ENCODE assay signal across 33 cellular contexts in genomic region chr19:1555802-1556638, GRCh38. TPM values are rescaled to one million over a fixed set of nuclear protein-coding genes. Genes with fewer than 3 reads are reported as not detected.
"Had no signal": no experiment of that assay in that cellular context is flagged by ENCODE, and none has a peak within 500 bp of the region (broad histone marks: within the 10 kb centered on the region; RNA-seq: fewer than 3 reads in every experiment).

No MANE protein-coding gene starts in this region.

- FAIRE-seq: islet of Langerhans had no signal

- H2AFZ ChIP-seq: neural progenitor cell, parathyroid adenoma had no signal

- DNase-seq: colonic mucosa; effector CD8-positive, alpha-beta T cell; endodermal cell; foreskin keratinocyte; heart left ventricle; hippocampal formation; left cardiac atrium; left lung; mesenchymal stem cell; mucosa of descending colon; naive B cell; stimulated activated CD4-positive, alpha-beta T cell treated with anti-CD3 and anti-CD28 coated beads, Interleukin-2, amount 100 ng/mL, for 24 hours; stimulated activated CD4-positive, alpha-beta T cell treated with anti-CD3 and anti-CD28 coated beads, Interleukin-4, amount 100 ng/mL, for 24 hours; tibial artery had no signal

- H3K27ac ChIP-seq: colonic mucosa, esophagus muscularis mucosa, foreskin keratinocyte, gastroesophageal sphincter, heart left ventricle, left lung, neural progenitor cell, parathyroid adenoma, suprapubic skin, tibial artery had no signal

- H3K4me3 ChIP-seq: colonic mucosa, esophagus muscularis mucosa, gastroesophageal sphincter, heart left ventricle, left lung, mucosa of descending colon, neural progenitor cell, smooth muscle cell, suprapubic skin, tibial artery had no signal

- H3K4me1 Mint-ChIP-seq: endodermal cell; mesothelial cell of epicardium; naive B cell; stimulated activated effector memory CD8-positive, alpha-beta T cell treated with anti-CD3 and anti-CD28 coated beads, Interleukin-12 subunit alpha, Interleukin-12 subunit beta, amount 100 ng/mL, for 72 hours had no signal

- H3K4me2 ChIP-seq: neural progenitor cell, smooth muscle cell had no signal

- H3K9me3 ChIP-seq: colonic mucosa, esophagus muscularis mucosa, gastroesophageal sphincter, heart left ventricle, left lung, mucosa of descending colon, suprapubic skin, tibial artery had no signal

- H3K27me3 Mint-ChIP-seq: progenitor cell of endocrine pancreas, type B pancreatic cell had no signal

- H3K4me3 Mint-ChIP-seq: dendritic cell treated with granulocyte-macrophage colony-stimulating factor and Interleukin-4, amounts not matched to agents 40 ng/mL and 50 ng/mL, for 4 days; endodermal cell; mesothelial cell of epicardium; naive B cell; natural killer cell treated with Interleukin-12 subunit alpha and Interleukin-12 subunit beta and Interleukin-15 and Interleukin-18, amount 100 ng/mL, for 72 hours; neural progenitor cell; stimulated activated effector memory CD8-positive, alpha-beta T cell treated with anti-CD3 and anti-CD28 coated beads, Interleukin-12 subunit alpha, Interleukin-12 subunit beta, amount 100 ng/mL, for 72 hours; stimulated activated naive CD8-positive, alpha-beta T cell treated with anti-CD3 and anti-CD28 coated beads, Interleukin-15, Interleukin-2, amounts not matched to agents 100 ng/mL and 50 ng/mL, for 24 hours; type B pancreatic cell had no signal

- H3K4me1 ChIP-seq: colonic mucosa, foreskin keratinocyte, left lung, neural progenitor cell, parathyroid adenoma, tibial artery had no signal

- H3K36me3 Mint-ChIP-seq: naive B cell; natural killer cell treated with Interleukin-12 subunit alpha and Interleukin-12 subunit beta and Interleukin-15 and Interleukin-18, amount 100 ng/mL, for 72 hours; stimulated activated effector memory CD8-positive, alpha-beta T cell treated with anti-CD3 and anti-CD28 coated beads, Interleukin-12 subunit alpha, Interleukin-12 subunit beta, amount 100 ng/mL, for 72 hours; type B pancreatic cell had no signal

- H3K79me2 ChIP-seq: parathyroid adenoma had no signal

- ATAC-seq: foreskin keratinocyte; gastroesophageal sphincter; heart left ventricle; left cardiac atrium; left lung; mucosa of descending colon; natural killer cell treated with Interleukin-12 subunit alpha and Interleukin-12 subunit beta and Interleukin-15 and Interleukin-18, amount 100 ng/mL, for 72 hours; sciatic nerve; stimulated activated effector memory CD8-positive, alpha-beta T cell treated with anti-CD3 and anti-CD28 coated beads, Interleukin-12 subunit alpha, Interleukin-12 subunit beta, amount 100 ng/mL, for 72 hours had no signal

- H3K27me3 ChIP-seq: colonic mucosa, esophagus muscularis mucosa, foreskin keratinocyte, gastroesophageal sphincter, heart left ventricle, left lung, neural progenitor cell, suprapubic skin had no signal

- H3K9ac ChIP-seq: neural progenitor cell, parathyroid adenoma had no signal

- H3K9me3 Mint-ChIP-seq: dendritic cell treated with granulocyte-macrophage colony-stimulating factor and Interleukin-4, amounts not matched to agents 40 ng/mL and 50 ng/mL, for 4 days; endodermal cell; mesothelial cell of epicardium; naive B cell; natural killer cell treated with Interleukin-12 subunit alpha and Interleukin-12 subunit beta and Interleukin-15 and Interleukin-18, amount 100 ng/mL, for 72 hours; neural progenitor cell; stimulated activated effector memory CD8-positive, alpha-beta T cell treated with anti-CD3 and anti-CD28 coated beads, Interleukin-12 subunit alpha, Interleukin-12 subunit beta, amount 100 ng/mL, for 72 hours; stimulated activated naive CD8-positive, alpha-beta T cell treated with anti-CD3 and anti-CD28 coated beads, Interleukin-15, Interleukin-2, amounts not matched to agents 100 ng/mL and 50 ng/mL, for 24 hours; type B pancreatic cell had no signal

- H3K27ac Mint-ChIP-seq: dendritic cell treated with granulocyte-macrophage colony-stimulating factor and Interleukin-4, amounts not matched to agents 40 ng/mL and 50 ng/mL, for 4 days; endodermal cell; mesothelial cell of epicardium; naive B cell; natural killer cell treated with Interleukin-12 subunit alpha and Interleukin-12 subunit beta and Interleukin-15 and Interleukin-18, amount 100 ng/mL, for 72 hours; neural progenitor cell; progenitor cell of endocrine pancreas; stimulated activated effector memory CD8-positive, alpha-beta T cell treated with anti-CD3 and anti-CD28 coated beads, Interleukin-12 subunit alpha, Interleukin-12 subunit beta, amount 100 ng/mL, for 72 hours; stimulated activated naive CD8-positive, alpha-beta T cell treated with anti-CD3 and anti-CD28 coated beads, Interleukin-15, Interleukin-2, amounts not matched to agents 100 ng/mL and 50 ng/mL, for 24 hours; type B pancreatic cell had no signal

- H3K36me3 ChIP-seq: colonic mucosa, neural progenitor cell had no signal

RNA-seq across cellular contexts. Expression of gene PLK5, which starts 32.1 kb away (rescaled TPM):
- total RNA-seq: colonic mucosa; epithelial cell of proximal tubule; fibroblast of lung; foreskin keratinocyte; kidney epithelial cell; left cardiac atrium; left lung; lung microvascular endothelial cell; natural killer cell treated with Interleukin-12 subunit alpha and Interleukin-12 subunit beta and Interleukin-15 and Interleukin-18, amount 100 ng/mL, for 72 hours; smooth muscle cell had no signal
- polyA plus RNA-seq: fibroblast of lung, foreskin keratinocyte, smooth muscle cell had no signal

RNA-seq across cellular contexts. Expression of gene ADAMTSL5, which starts 43.2 kb away (rescaled TPM):
- total RNA-seq: lung microvascular endothelial cell had no signal
